In the genomic region with DNA sequence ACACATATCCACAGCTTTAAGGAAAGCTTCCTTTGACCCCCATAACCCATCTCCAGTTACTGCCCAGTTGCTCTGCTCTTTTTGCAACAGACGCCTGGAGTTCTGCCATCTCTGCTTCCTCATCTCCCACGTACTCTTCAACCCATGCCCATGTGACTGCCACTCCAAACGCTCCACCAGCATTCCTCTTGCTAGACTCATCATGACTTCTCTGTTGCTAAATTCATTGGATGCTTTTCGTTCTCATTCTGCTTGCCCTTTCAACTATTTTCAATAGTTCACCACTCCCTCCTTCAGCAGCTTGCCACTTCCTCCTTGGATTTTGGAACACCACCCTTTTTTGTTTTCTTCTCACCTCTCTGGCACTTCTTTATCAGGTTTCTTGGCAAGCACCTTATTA, we compare ENCODE assay signal across 10 cellular contexts. TPM values are rescaled to one million over a fixed set of nuclear protein-coding genes. Genes with fewer than 3 reads are reported as not detected.
DNase-seq lines count a peak whose midpoint lies in the region; ATAC-seq and TF ChIP-seq lines count a peak whose summit lies in the region.
"Had no signal": no experiment of that assay in that cellular context is flagged by ENCODE, and none has a peak within 500 bp of the region (broad histone marks: within the 10 kb centered on the region; RNA-seq: fewer than 3 reads in every experiment).

No MANE protein-coding gene starts in this region.

- peak overlapping the region; percentile 8 for H3K27ac Mint-ChIP-seq in MCF 10A (ENCODE audit: low read depth, unreplicated experiment)

- H3K9me3 ChIP-seq in AG04450 (ENCODE audit: control insufficient read depth, insufficient read depth, low read length) = no peaks in the 10 kb centered on the region; the same call in 1 of the 2 replicates
- no peaks in the 10 kb centered on the region for H3K9me3 ChIP-seq in right lobe of liver
- no peaks in the 10 kb centered on the region for H3K9me3 ChIP-seq in A673 (ENCODE audit: low read depth, low read length, poor library complexity, severe bottlenecking)

- CTCF ChIA-PET in AG04450 (lab: Charles Lee) (interaction anchor here (1.5 to 1.9 kb wide), 2 partner anchors 11 to 35 kb away, joined by 5 to 11 read pairs; no protein-coding TSS in a partner anchor), MCF 10A (lab: Yijun Ruan, JAX) (interaction anchor here (0.6 to 3.7 kb wide), 8 partner anchors 12 to 464 kb away, joined by 3 to 22 read pairs (median 4); partner anchors contain the start of gene SPINT1), A673 (lab: Charles Lee) (no interaction called here)

- H3K36me3 Mint-ChIP-seq in MCF 10A (ENCODE audit: insufficient read depth, unreplicated experiment) = peaks cover 6% of the 10 kb centered on the region

- ATAC-seq in right lobe of liver (peak; percentile 32 to 69 (median 35)), HG03175 (IDR thresholded peaks at IDR 0.05; ENCODE audit: unreplicated experiment) (no peak), GM18517 (IDR thresholded peaks at IDR 0.05; ENCODE audit: unreplicated experiment) (no peak)

- no peaks in the 10 kb centered on the region for H3K36me3 ChIP-seq in right lobe of liver
- H3K36me3 ChIP-seq in A673 (ENCODE audit: insufficient read depth, low read length, poor library complexity, severe bottlenecking) = peaks cover 6% of the 10 kb centered on the region

- H3K4me1 ChIP-seq in right lobe of liver (peaks cover 0 to 33% (median 8%) of the 10 kb centered on the region in 4 donors), A673 (ENCODE audit: insufficient read depth, low read length, poor library complexity, severe bottlenecking) (peaks cover 12% of the 10 kb centered on the region)

- H3K27ac ChIP-seq in AG04450 (ENCODE audit: low read depth, low read length) (peak overlapping the region; percentile 80), right lobe of liver (no peak overlapping the region), A673 (ENCODE audit: low read depth, low read length, poor library complexity, severe bottlenecking) (no peak overlapping the region)

- H3K4me3 Mint-ChIP-seq in MCF 10A (ENCODE audit: unreplicated experiment) = no peak overlapping the region

- no TSS peak for BruUV-seq in MCF 10A (replicated peaks; lab: Mats Ljungman, UMichigan)
- BruUV-seq in A673 (replicated peaks; lab: Mats Ljungman, UMichigan) = no TSS peak

- TF ChIP-seq CTCF in AG04450 (IDR thresholded peaks at IDR 0.05; ENCODE audit: low read depth, low read length) = no peak
- TF ChIP-seq CTCF in MCF 10A (IDR thresholded peaks at IDR 0.05; ENCODE audit: unreplicated experiment) = no peak
- TF ChIP-seq CTCF in right lobe of liver (IDR thresholded peaks at IDR 0.05) = no peak
- no peak for TF ChIP-seq CTCF in A673 (conservative IDR thresholded peaks at IDR 0.05; ENCODE audit: low read depth, low read length)

- no peaks in the 10 kb centered on the region for H3K9me3 Mint-ChIP-seq in MCF 10A (ENCODE audit: unreplicated experiment)

- H3K27me3 Mint-ChIP-seq in MCF 10A (ENCODE audit: insufficient read depth, unreplicated experiment) = no peaks in the 10 kb centered on the region

- TF ChIP-seq POLR2A in right lobe of liver (IDR thresholded peaks at IDR 0.05) = no peak

- POLR2A ChIA-PET in AG04450 (lab: Yijun Ruan, JAX) = interaction anchor here (0.6 to 1.7 kb wide), 4 partner anchors 11 to 273 kb away, joined by 3 to 8 read pairs (median 4); no protein-coding TSS in a partner anchor
- POLR2A ChIA-PET in MCF 10A (lab: Yijun Ruan, JAX) = interaction anchor here (0.6 to 1.9 kb wide), 8 partner anchors 11 to 133 kb away, joined by 3 to 13 read pairs (median 4); partner anchors contain the start of genes INAFM2 and IVD
- POLR2A ChIA-PET in A673 (lab: Charles Lee; ENCODE audit: low non-redundant PET) = no interaction called here

- H3K4me1 Mint-ChIP-seq in MCF 10A (ENCODE audit: insufficient read depth, unreplicated experiment) = peaks cover 18% of the 10 kb centered on the region

- WGBS in right lobe of liver (ENCODE audit: insufficient coverage, low coverage, low lambda C conversion rate, missing lambda C conversion rate) = 2% methylated on average over 4 of the region's 4 CpGs

- DNase-seq in AG04450 (ENCODE audit: low read depth, low spot score) (peak; percentile 97), KBM-7 (peak; percentile 47), MCF 10A (ENCODE audit: unreplicated experiment) (peak; percentile 98), right lobe of liver (peak; percentile 66 to 82 (median 68)), A673 (ENCODE audit: low spot score) (no peak)
- DNase-seq in activated effector memory CD4-positive, alpha-beta T cell treated with anti-CD3 and anti-CD28 coated beads, Interleukin-2, amount 50 U/mL, for 16 hours = no peak
- DNase-seq: activated gamma-delta T cell treated with Interleukin-2 at 50 U/mL for 16 hours, NCI-H82 had no signal

- no peak overlapping the region for H3K4me3 ChIP-seq in AG04450 (ENCODE audit: low read depth, low read length)
- no peak overlapping the region for H3K4me3 ChIP-seq in right lobe of liver
- no peak overlapping the region for H3K4me3 ChIP-seq in A673 (ENCODE audit: low read depth, low read length, poor library complexity, severe bottlenecking)

- H3K27me3 ChIP-seq in AG04450 (ENCODE audit: control insufficient read depth, insufficient read depth, low read length) (no peaks in the 10 kb centered on the region), right lobe of liver (no peaks in the 10 kb centered on the region), A673 (replicated peaks; ENCODE audit: insufficient read depth, low read depth, low read length, poor library complexity) (no peaks in the 10 kb centered on the region)

- intact Hi-C loops in MCF 10A (cut with micrococcal nuclease) (no loop called here), right lobe of liver (cut with DNase I) (no loop called here), A673 (cut with micrococcal nuclease; ENCODE audit: unreplicated experiment) (no loop called here)

- in situ Hi-C loops in KBM-7 (cut with MboI; ENCODE audit: low pct_unique_long_range_greater_than_20kb, low sequenced_read_pairs) = no loop called here

RNA-seq across cellular contexts. Expression of gene KNSTRN, which starts 2.7 kb away (rescaled TPM):
- polyA plus RNA-seq in AG04450 (2011; rRNA removed) = 14.6 and 18.2 TPM in 2 replicates
- polyA minus RNA-seq in AG04450 (2011; rRNA and poly(A)+ RNA removed) = 9.9 and 14.2 TPM in 2 replicates
- total RNA-seq in MCF 10A (2022) (35.2 and 47.4 TPM in 2 replicates), right lobe of liver (10 to 100 TPM in 4 of 6 experiments, 1 to 10 TPM in 2; 5.4 to 17.2 (median 11.2) TPM), A673 (2021) (115 and 121 TPM in 2 replicates)

RNA-seq across cellular contexts. Expression of gene DISP2, which starts 21.8 kb away (rescaled TPM):
- 0.11 and 0.36 TPM in 2 replicates for polyA plus RNA-seq in AG04450 (2011; rRNA removed)
- polyA minus RNA-seq in AG04450 (2011; rRNA and poly(A)+ RNA removed) = 0.09 TPM in 2 replicates
- total RNA-seq in MCF 10A (2022) (1.8 and 2.1 TPM in 2 replicates), right lobe of liver (under 1 TPM; 0.06 to 0.71 (median 0.16) TPM), A673 (2021) (0.62 and 1.3 TPM in 2 replicates)

RNA-seq across cellular contexts. Expression of gene IVD, which starts 25.7 kb away (rescaled TPM):
- 49.3 and 49.4 TPM in 2 replicates for polyA plus RNA-seq in AG04450 (2011; rRNA removed)
- polyA minus RNA-seq in AG04450 (2011; rRNA and poly(A)+ RNA removed) = 46.3 and 72.3 TPM in 2 replicates
- total RNA-seq in MCF 10A (2022) (53.8 and 61.6 TPM in 2 replicates), right lobe of liver (100 to 1,000 TPM in 3 of 6 experiments, 10 to 100 TPM in 3; 89.7 to 231 (median 122) TPM), A673 (2021) (51.8 and 62.0 TPM in 2 replicates)

RNA-seq across cellular contexts. Expression of gene PHGR1, which starts 29.0 kb away (rescaled TPM):
- not detected in 2 replicates for polyA plus RNA-seq in AG04450 (2011; rRNA removed)
- not detected in 2 replicates for polyA minus RNA-seq in AG04450 (2011; rRNA and poly(A)+ RNA removed)
- total RNA-seq in MCF 10A (2022) = not detected in 2 replicates
- not detected for total RNA-seq in right lobe of liver
- total RNA-seq in A673 (2021) = not detected in 2 replicates

RNA-seq across cellular contexts. Expression of gene CCDC9B, which starts 39.1 kb away (rescaled TPM):
- 5.5 and 8.4 TPM in 2 replicates for polyA plus RNA-seq in AG04450 (2011; rRNA removed)
- polyA minus RNA-seq in AG04450 (2011; rRNA and poly(A)+ RNA removed) = 34.8 and 39.9 TPM in 2 replicates
- total RNA-seq in MCF 10A (2022) (36.0 and 45.3 TPM in 2 replicates), right lobe of liver (10 to 100 TPM in 1 of 6 experiments, 1 to 10 TPM in 5; 4.2 to 11.9 (median 4.7) TPM), A673 (2021) (8.6 and 8.9 TPM in 2 replicates)

Comparison
In these comparisons a context has a peak if more than half of its experiments do, and no peak if none do; other contexts are left out.
1. DNase-seq: peak in AG04450 (single experiment), KBM-7 (single experiment), MCF 10A (single experiment) and right lobe of liver (3 of 3); none in A673 (single experiment) and activated effector memory CD4-positive, alpha-beta T cell treated with anti-CD3 and anti-CD28 coated beads, Interleukin-2, amount 50 U/mL, for 16 hours (single experiment).
2. ATAC-seq: peak in right lobe of liver (4 of 4); none in HG03175 (single experiment) and GM18517 (single experiment).